In genomic region chr4:26022346-26022891, GRCh38 we compare ENCODE assay signal across 9 cellular contexts.
DNase-seq lines count a peak whose midpoint lies in the region; ATAC-seq and TF ChIP-seq lines count a peak whose summit lies in the region.
"Had no signal": no experiment of that assay in that cellular context is flagged by ENCODE, and none has a peak within 500 bp of the region (broad histone marks: within the 10 kb centered on the region; RNA-seq: fewer than 3 reads in every experiment).

No MANE protein-coding gene starts in this region.

- POLR2A ChIA-PET in CD8-positive, alpha-beta memory T cell (lab: Charles Lee) = no interaction called here

- CTCF ChIA-PET in CD8-positive, alpha-beta memory T cell (lab: Charles Lee) = no interaction called here

- H3K4me1 ChIP-seq in CD8-positive, alpha-beta memory T cell (ENCODE audit: insufficient read depth, low read length) = no peaks in the 10 kb centered on the region

- H3K27me3 Mint-ChIP-seq in CD8-positive, alpha-beta memory T cell = peaks cover 11 to 35% of the 10 kb centered on the region in 2 donors

- no peaks in the 10 kb centered on the region for H3K36me3 Mint-ChIP-seq in CD8-positive, alpha-beta memory T cell
- H3K36me3 Mint-ChIP-seq: activated naive CD8-positive, alpha-beta T cell treated with anti-CD3 and anti-CD28 coated beads, Interleukin-2, amount 10 ng/mL, durations not matched to agents 7 days and 5 days had no signal

- no peak for TF ChIP-seq CTCF in LNCaP clone FGC (IDR thresholded peaks at IDR 0.05; ENCODE audit: control insufficient read depth, extremely low read depth, insufficient read depth)

- H3K4me1 Mint-ChIP-seq in CD8-positive, alpha-beta memory T cell = peaks cover 0 to 4% (median 3%) of the 10 kb centered on the region in 3 donors

- H3K36me3 ChIP-seq in CD8-positive, alpha-beta memory T cell (ENCODE audit: insufficient read depth, low read length) = no peaks in the 10 kb centered on the region

- H3K9me3 ChIP-seq in CD8-positive, alpha-beta memory T cell (ENCODE audit: low read length) = no peaks in the 10 kb centered on the region

- no peak overlapping the region for H3K4me3 Mint-ChIP-seq in CD8-positive, alpha-beta memory T cell
- H3K4me3 Mint-ChIP-seq: activated naive CD8-positive, alpha-beta T cell treated with anti-CD3 and anti-CD28 coated beads, Interleukin-2, amount 10 ng/mL, durations not matched to agents 7 days and 5 days had no signal

- peak overlapping the region; percentile 16; the same call in 1 of the 2 replicates for H3K4me3 ChIP-seq in LNCaP clone FGC (ENCODE audit: low read depth, low read length)
- H3K4me3 ChIP-seq in CD8-positive, alpha-beta memory T cell (ENCODE audit: low read length) = no peak overlapping the region

- H3K27me3 ChIP-seq in CD8-positive, alpha-beta memory T cell (ENCODE audit: insufficient read depth, low read length, poor library complexity, severe bottlenecking) = no peaks in the 10 kb centered on the region

- DNase-seq in A172 (ENCODE audit: low spot score) = peak; percentile 48
- DNase-seq in LNCaP clone FGC (ENCODE audit: low read depth) = peak; percentile 98
- DNase-seq in amniotic stem cell (lab: John Stamatoyannopoulos, UW) = peak; percentile 17
- DNase-seq in kidney tubule cell (ENCODE audit: low spot score) = peak; percentile 30
- DNase-seq in DMS114 treated with DMSO at 0.1 percent for 48 hours (lab: John Stamatoyannopoulos, UW; ENCODE audit: unreplicated experiment) = no peak
- DNase-seq in CD8-positive, alpha-beta memory T cell = no peak
- DNase-seq in SKM-1 (lab: John Stamatoyannopoulos, UW; ENCODE audit: unreplicated experiment) = no peak
- DNase-seq: activated naive CD8-positive, alpha-beta T cell treated with anti-CD3 and anti-CD28 coated beads, Interleukin-2, amount 10 ng/mL, durations not matched to agents 7 days and 5 days had no signal

- H3K9me3 Mint-ChIP-seq in CD8-positive, alpha-beta memory T cell = peaks cover 0 to 1% (median 0%) of the 10 kb centered on the region in 5 donors
- H3K9me3 Mint-ChIP-seq: activated naive CD8-positive, alpha-beta T cell treated with anti-CD3 and anti-CD28 coated beads, Interleukin-2, amount 10 ng/mL, durations not matched to agents 7 days and 5 days had no signal

- H3K27ac ChIP-seq in CD8-positive, alpha-beta memory T cell (ENCODE audit: low read depth, low read length) = no peak overlapping the region

- ATAC-seq in GM19324 (IDR thresholded peaks at IDR 0.05; ENCODE audit: low FRiP score, unreplicated experiment) = no peak

- H3K27ac Mint-ChIP-seq in CD8-positive, alpha-beta memory T cell = no peak overlapping the region
- H3K27ac Mint-ChIP-seq: activated naive CD8-positive, alpha-beta T cell treated with anti-CD3 and anti-CD28 coated beads, Interleukin-2, amount 10 ng/mL, durations not matched to agents 7 days and 5 days had no signal

Comparison
In these comparisons a context has a peak if more than half of its experiments do, and no peak if none do; other contexts are left out.
1. DNase-seq: peak in A172 (single experiment), LNCaP clone FGC (single experiment), amniotic stem cell (single experiment) and kidney tubule cell (single experiment); none in DMS114 treated with DMSO at 0.1 percent for 48 hours (single experiment), CD8-positive, alpha-beta memory T cell (0 of 5) and SKM-1 (single experiment).